ENCODE assay signal across 1 cellular context in the genomic region with DNA sequence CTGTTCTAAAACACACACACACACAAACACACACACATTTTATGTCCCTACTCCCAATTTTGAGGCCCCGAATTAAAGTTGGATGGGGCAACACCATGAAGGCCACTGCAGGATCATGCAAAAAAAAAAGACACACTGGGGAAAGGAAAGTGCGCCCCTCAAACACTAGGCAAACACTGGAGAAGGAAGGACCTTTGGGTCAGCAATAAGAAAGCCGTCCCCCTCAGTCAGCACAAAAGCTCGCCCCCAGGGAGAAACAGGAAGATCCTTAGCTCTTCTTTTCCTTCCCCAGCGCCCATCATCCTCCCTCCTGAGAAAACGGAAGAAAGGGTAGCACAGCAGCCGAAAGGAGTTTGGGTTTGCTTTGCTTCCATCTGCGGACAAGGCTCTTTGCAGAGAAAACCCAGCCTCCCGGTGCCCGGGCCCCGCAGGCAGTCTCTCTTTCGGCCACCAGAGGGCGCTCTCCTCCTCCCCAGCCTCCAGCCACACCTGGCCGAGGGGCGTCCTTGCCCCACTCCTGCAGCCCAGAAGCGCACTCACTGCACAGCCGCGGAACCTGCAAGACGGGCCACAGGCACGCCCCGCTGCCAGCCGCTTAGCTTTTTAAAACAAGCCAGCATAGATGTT.
TF ChIP-seq lines count a peak whose summit lies in the region.

No MANE protein-coding gene starts in this region.

TF ChIP-seq in SK-N-SH treated with all-trans-retinoic acid at 6 μM for 48 hours, 23 proteins besides CTCF, POLR2A, EP300 and RAD21 (continued from another document):
- TF ChIP-seq, protein P1, sequence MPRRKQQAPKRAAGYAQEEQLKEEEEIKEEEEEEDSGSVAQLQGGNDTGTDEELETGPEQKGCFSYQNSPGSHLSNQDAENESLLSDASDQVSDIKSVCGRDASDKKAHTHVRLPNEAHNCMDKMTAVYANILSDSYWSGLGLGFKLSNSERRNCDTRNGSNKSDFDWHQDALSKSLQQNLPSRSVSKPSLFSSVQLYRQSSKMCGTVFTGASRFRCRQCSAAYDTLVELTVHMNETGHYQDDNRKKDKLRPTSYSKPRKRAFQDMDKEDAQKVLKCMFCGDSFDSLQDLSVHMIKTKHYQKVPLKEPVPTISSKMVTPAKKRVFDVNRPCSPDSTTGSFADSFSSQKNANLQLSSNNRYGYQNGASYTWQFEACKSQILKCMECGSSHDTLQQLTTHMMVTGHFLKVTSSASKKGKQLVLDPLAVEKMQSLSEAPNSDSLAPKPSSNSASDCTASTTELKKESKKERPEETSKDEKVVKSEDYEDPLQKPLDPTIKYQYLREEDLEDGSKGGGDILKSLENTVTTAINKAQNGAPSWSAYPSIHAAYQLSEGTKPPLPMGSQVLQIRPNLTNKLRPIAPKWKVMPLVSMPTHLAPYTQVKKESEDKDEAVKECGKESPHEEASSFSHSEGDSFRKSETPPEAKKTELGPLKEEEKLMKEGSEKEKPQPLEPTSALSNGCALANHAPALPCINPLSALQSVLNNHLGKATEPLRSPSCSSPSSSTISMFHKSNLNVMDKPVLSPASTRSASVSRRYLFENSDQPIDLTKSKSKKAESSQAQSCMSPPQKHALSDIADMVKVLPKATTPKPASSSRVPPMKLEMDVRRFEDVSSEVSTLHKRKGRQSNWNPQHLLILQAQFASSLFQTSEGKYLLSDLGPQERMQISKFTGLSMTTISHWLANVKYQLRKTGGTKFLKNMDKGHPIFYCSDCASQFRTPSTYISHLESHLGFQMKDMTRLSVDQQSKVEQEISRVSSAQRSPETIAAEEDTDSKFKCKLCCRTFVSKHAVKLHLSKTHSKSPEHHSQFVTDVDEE (CRISPR knock-in tag; IDR thresholded peaks at IDR 0.05): no peak
- no peak for TF ChIP-seq SNAI2 (CRISPR knock-in tag; IDR thresholded peaks at IDR 0.05)
- TF ChIP-seq ZNF565 (CRISPR knock-in tag; conservative IDR thresholded peaks at IDR 0.05; ENCODE audit: low read depth): no peak
- no peak for TF ChIP-seq ZC3H10 (CRISPR knock-in tag; IDR thresholded peaks at IDR 0.05)
- TF ChIP-seq, protein P2, sequence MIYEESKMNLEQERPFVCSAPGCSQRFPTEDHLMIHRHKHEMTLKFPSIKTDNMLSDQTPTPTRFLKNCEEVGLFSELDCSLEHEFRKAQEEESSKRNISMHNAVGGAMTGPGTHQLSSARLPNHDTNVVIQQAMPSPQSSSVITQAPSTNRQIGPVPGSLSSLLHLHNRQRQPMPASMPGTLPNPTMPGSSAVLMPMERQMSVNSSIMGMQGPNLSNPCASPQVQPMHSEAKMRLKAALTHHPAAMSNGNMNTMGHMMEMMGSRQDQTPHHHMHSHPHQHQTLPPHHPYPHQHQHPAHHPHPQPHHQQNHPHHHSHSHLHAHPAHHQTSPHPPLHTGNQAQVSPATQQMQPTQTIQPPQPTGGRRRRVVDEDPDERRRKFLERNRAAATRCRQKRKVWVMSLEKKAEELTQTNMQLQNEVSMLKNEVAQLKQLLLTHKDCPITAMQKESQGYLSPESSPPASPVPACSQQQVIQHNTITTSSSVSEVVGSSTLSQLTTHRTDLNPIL (CRISPR knock-in tag; IDR thresholded peaks at IDR 0.05; ENCODE audit: low read depth): no peak
TF ChIP-seq in SK-N-SH treated with all-trans-retinoic acid at 6 μM for 48 hours: peak in this region for 0.
